In the genomic region with DNA sequence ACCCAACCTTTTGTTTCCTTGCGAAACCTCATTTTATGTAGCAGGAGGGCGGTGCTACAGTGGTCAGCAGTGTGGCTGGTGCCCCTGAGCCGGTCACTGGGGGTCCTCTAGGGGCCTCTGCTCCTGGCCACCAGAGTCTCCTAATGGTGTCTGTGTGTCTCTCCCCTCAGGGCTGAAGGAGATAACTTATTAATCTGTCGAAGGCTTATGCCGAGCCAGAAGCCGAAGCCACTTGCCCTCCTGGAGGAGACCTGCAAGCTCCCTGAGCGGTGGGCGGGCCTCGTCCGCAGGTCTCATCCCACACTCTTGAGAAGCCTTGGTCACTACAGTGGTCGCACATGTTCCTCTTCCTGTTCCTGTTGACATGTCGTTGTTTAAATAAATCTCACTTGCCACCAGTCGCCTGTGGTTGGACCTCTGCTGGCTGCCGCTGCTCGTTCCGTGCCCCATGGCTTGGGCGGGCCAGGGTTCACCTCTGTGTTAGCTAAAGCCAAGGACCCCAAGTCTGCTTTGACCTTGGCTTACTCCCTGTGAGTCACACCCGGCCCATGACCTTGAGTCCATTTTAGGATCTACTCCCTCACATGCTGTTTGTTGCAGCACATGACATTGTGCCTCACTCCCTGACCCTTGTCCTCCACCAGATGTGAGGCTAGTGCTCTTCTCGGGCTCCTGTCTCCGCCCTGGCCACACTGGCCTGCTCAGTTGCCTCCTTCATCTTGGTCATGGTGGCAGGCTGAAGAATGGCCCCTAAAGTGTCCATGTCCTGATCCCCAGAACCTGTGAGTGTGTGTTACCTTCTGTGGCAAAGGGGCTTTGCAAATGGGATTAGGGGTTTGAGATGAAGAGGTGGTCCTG, we compare ENCODE assay signal across 21 cellular contexts. TPM values are rescaled to one million over a fixed set of nuclear protein-coding genes. Genes with fewer than 3 reads are reported as not detected.
DNase-seq lines count a peak whose midpoint lies in the region; ATAC-seq, FAIRE-seq and TF ChIP-seq lines count a peak whose summit lies in the region.
"Had no signal": no experiment of that assay in that cellular context is flagged by ENCODE, and none has a peak within 500 bp of the region (broad histone marks: within the 10 kb centered on the region; RNA-seq: fewer than 3 reads in every experiment).

No MANE protein-coding gene starts in this region.

- no peak overlapping the region for H2BK12ac ChIP-seq in mesenchymal stem cell (ENCODE audit: low read length in 2 of 2)

- no peak overlapping the region for H2BK5ac ChIP-seq in mesenchymal stem cell (ENCODE audit: low read depth, low read length, poor library complexity, severe bottlenecking)

- no peaks in the 10 kb centered on the region for H3K9me3 Mint-ChIP-seq in natural killer cell
- H3K9me3 Mint-ChIP-seq in natural killer cell treated with Interleukin-12 subunit alpha and Interleukin-12 subunit beta and Interleukin-15 and Interleukin-18, amount 100 ng/mL, for 72 hours, result no peaks in the 10 kb centered on the region
- H3K9me3 Mint-ChIP-seq: activated B cell treated with CpG ODN at 0.5 μM for 24 hours; activated naive CD4-positive, alpha-beta T cell treated with anti-CD3 and anti-CD28 coated beads for 36 hours; CD4-positive, alpha-beta T cell had no signal

- H3K27ac ChIP-seq in K562 (ENCODE audit: extremely low read depth, low read depth, low read length) (no peak overlapping the region; the same call in 2 of the 3 replicates), mesenchymal stem cell (ENCODE audit: low read length, poor library complexity, severe bottlenecking) (no peak overlapping the region), tibial nerve (no peak overlapping the region)
- H3K27ac ChIP-seq: breast epithelium, SK-N-MC had no signal

- H3K9me1 ChIP-seq in K562 (ENCODE audit: control insufficient read depth, insufficient read depth, low read length), result no peaks in the 10 kb centered on the region

- no peak overlapping the region for H2BK120ac ChIP-seq in mesenchymal stem cell (ENCODE audit: low read depth, low read length)

- H3K4me1 Mint-ChIP-seq in natural killer cell, result peaks cover 8 to 9% of the 10 kb centered on the region in 2 donors
- H3K4me1 Mint-ChIP-seq in natural killer cell treated with Interleukin-12 subunit alpha and Interleukin-12 subunit beta and Interleukin-15 and Interleukin-18, amount 100 ng/mL, for 72 hours (ENCODE audit: low read depth in 2 of 2), result peaks cover 0 to 7% of the 10 kb centered on the region in 2 donors
- H3K4me1 Mint-ChIP-seq: activated B cell treated with CpG ODN at 0.5 μM for 24 hours had no signal

- H4K8ac ChIP-seq in mesenchymal stem cell (ENCODE audit: low read length), result no peak overlapping the region

- no peak overlapping the region for H3K23ac ChIP-seq in mesenchymal stem cell (ENCODE audit: low read length in 2 of 2)

- H3K27me3 ChIP-seq in K562 (ENCODE audit: control insufficient read depth in 2 of 2, insufficient read depth in 2 of 2, low read length in 2 of 2) (no peaks in the 10 kb centered on the region), mesenchymal stem cell (ENCODE audit: control insufficient read depth in 1 of 2, insufficient read depth in 1 of 2, low read length in 2 of 2) (no peaks in the 10 kb centered on the region), tibial nerve (no peaks in the 10 kb centered on the region)
- H3K27me3 ChIP-seq: breast epithelium had no signal

- no peaks in the 10 kb centered on the region for H3K27me3 Mint-ChIP-seq in natural killer cell (ENCODE audit: low read depth in 2 of 2)
- H3K27me3 Mint-ChIP-seq in natural killer cell treated with Interleukin-12 subunit alpha and Interleukin-12 subunit beta and Interleukin-15 and Interleukin-18, amount 100 ng/mL, for 72 hours, result no peaks in the 10 kb centered on the region
- H3K27me3 Mint-ChIP-seq: activated B cell treated with CpG ODN at 0.5 μM for 24 hours; activated CD8-positive, alpha-beta memory T cell treated with anti-CD3 and anti-CD28 coated beads, Interleukin-2, amount 10 ng/mL, durations not matched to agents 7 days and 5 days; CD4-positive, alpha-beta T cell had no signal

- no peaks in the 10 kb centered on the region for H3K79me2 ChIP-seq in K562 (ENCODE audit: control insufficient read depth, insufficient read depth, low read length)

- H3K79me1 ChIP-seq in mesenchymal stem cell (replicated peaks; ENCODE audit: low read length, poor library complexity, severe bottlenecking), result no peaks in the 10 kb centered on the region

- no peak overlapping the region for H4K91ac ChIP-seq in mesenchymal stem cell (ENCODE audit: low read length)

- H3K4me2 ChIP-seq in K562 (ENCODE audit: insufficient read depth, low read length) (no peak overlapping the region), mesenchymal stem cell (ENCODE audit: low read length, poor library complexity, severe bottlenecking) (no peak overlapping the region)

- H3K36me3 Mint-ChIP-seq in natural killer cell, result peaks cover 10% of the 10 kb centered on the region
- no peaks in the 10 kb centered on the region for H3K36me3 Mint-ChIP-seq in natural killer cell treated with Interleukin-12 subunit alpha and Interleukin-12 subunit beta and Interleukin-15 and Interleukin-18, amount 100 ng/mL, for 72 hours

- TF ChIP-seq EP300 in K562 (IDR thresholded peaks at IDR 0.05; ENCODE audit: low read length), result no peak
- TF ChIP-seq EP300 in tibial nerve (IDR thresholded peaks at IDR 0.05), result no peak

- H3K14ac ChIP-seq in mesenchymal stem cell (ENCODE audit: low read length in 2 of 2), result no peak overlapping the region

- H3K9ac ChIP-seq in K562 (ENCODE audit: insufficient read depth in 1 of 2, low read depth in 2 of 2, low read length in 2 of 2) (no peak overlapping the region), mesenchymal stem cell (ENCODE audit: low read length) (no peak overlapping the region)

- no peaks in the 10 kb centered on the region for H3K9me3 ChIP-seq in K562 (replicated peaks; ENCODE audit: control insufficient read depth, insufficient read depth, low read depth, low read length)
- H3K9me3 ChIP-seq in mesenchymal stem cell (ENCODE audit: control insufficient read depth, low read length), result no peaks in the 10 kb centered on the region
- H3K9me3 ChIP-seq in tibial nerve, result no peaks in the 10 kb centered on the region
- H3K9me3 ChIP-seq: breast epithelium, HAP-1 had no signal

- no peaks in the 10 kb centered on the region for H4K20me1 ChIP-seq in K562 (replicated peaks; ENCODE audit: control insufficient read depth, insufficient read depth, low read length)

- H2BK15ac ChIP-seq in mesenchymal stem cell (ENCODE audit: low read depth, poor library complexity, severe bottlenecking), result no peak overlapping the region

- H3K27ac Mint-ChIP-seq in natural killer cell, result peak overlapping the region; percentile 56 to 70
- H3K27ac Mint-ChIP-seq in natural killer cell treated with Interleukin-12 subunit alpha and Interleukin-12 subunit beta and Interleukin-15 and Interleukin-18, amount 100 ng/mL, for 72 hours, result peak overlapping the region in 1 of 2 donors; percentile 63
- H3K27ac Mint-ChIP-seq: activated B cell treated with CpG ODN at 0.5 μM for 24 hours; activated CD8-positive, alpha-beta memory T cell treated with anti-CD3 and anti-CD28 coated beads, Interleukin-2, amount 10 ng/mL, durations not matched to agents 7 days and 5 days; activated naive CD4-positive, alpha-beta T cell treated with anti-CD3 and anti-CD28 coated beads for 36 hours; CD4-positive, alpha-beta T cell had no signal

- no peak overlapping the region for H3K4me3 Mint-ChIP-seq in natural killer cell
- no peak overlapping the region for H3K4me3 Mint-ChIP-seq in natural killer cell treated with Interleukin-12 subunit alpha and Interleukin-12 subunit beta and Interleukin-15 and Interleukin-18, amount 100 ng/mL, for 72 hours
- H3K4me3 Mint-ChIP-seq: activated B cell treated with CpG ODN at 0.5 μM for 24 hours; activated CD8-positive, alpha-beta memory T cell treated with anti-CD3 and anti-CD28 coated beads, Interleukin-2, amount 10 ng/mL, durations not matched to agents 7 days and 5 days; activated naive CD4-positive, alpha-beta T cell treated with anti-CD3 and anti-CD28 coated beads for 36 hours; CD4-positive, alpha-beta T cell had no signal

- H2AK5ac ChIP-seq in mesenchymal stem cell (ENCODE audit: low read length, severe bottlenecking), result no peak overlapping the region

- peak in 2 of 3 donors; percentile 35 to 46 for ATAC-seq in natural killer cell
- no peak for ATAC-seq in natural killer cell treated with Interleukin-12 subunit alpha and Interleukin-12 subunit beta and Interleukin-15 and Interleukin-18, amount 100 ng/mL, for 72 hours
- peak; percentile 23; the same call in 2 of the 3 replicates for ATAC-seq in K562
- ATAC-seq: activated CD8-positive, alpha-beta memory T cell treated with anti-CD3 and anti-CD28 coated beads, Interleukin-2, amount 10 ng/mL, durations not matched to agents 7 days and 5 days; PC-3 had no signal

- intact Hi-C loops in natural killer cell (cut with micrococcal nuclease) (no loop called here), K562 (cut with micrococcal nuclease) (no loop called here)

- no peak overlapping the region for H3K4ac ChIP-seq in mesenchymal stem cell (ENCODE audit: low read depth in 1 of 2, low read length in 2 of 2)

- CTCF ChIA-PET in K562 (lab: Yijun Ruan, JAX; ENCODE audit: low intra/inter-chr PET ratio), result no interaction called here

- 79% methylated on average over 20 of the region's 20 CpGs for WGBS in K562 (ENCODE audit: insufficient coverage, low coverage, missing lambda C conversion rate)
- WGBS in mesenchymal stem cell, result 82% methylated on average over 20 of the region's 20 CpGs
- 79 to 80% methylated on average over 20 of the region's 20 CpGs for WGBS in tibial nerve, 2 donors

- DNase-seq in natural killer cell (no peak), K562 (ENCODE audit: extremely low read depth in 1 of 4, low spot score in 3 of 4) (no peak), mesenchymal stem cell (peak; percentile 12), NCI-H748 treated with DMSO at 0.1 percent for 48 hours (lab: John Stamatoyannopoulos, UW) (no peak), occipital lobe (lab: John Stamatoyannopoulos, UW) (no peak), tibial nerve (ENCODE audit: low spot score in 2 of 2) (no peak), NCI-H2171 treated with DMSO at 0.1 percent for 48 hours (lab: John Stamatoyannopoulos, UW) (no peak)
- no peak for DNase-seq in natural killer cell treated with Interleukin-12 subunit alpha and Interleukin-12 subunit beta and Interleukin-15 and Interleukin-18, amount 100 ng/mL, for 72 hours (ENCODE audit: low spot score)
- DNase-seq: activated B cell treated with CpG ODN at 0.5 μM for 24 hours; activated CD8-positive, alpha-beta memory T cell treated with anti-CD3 and anti-CD28 coated beads, Interleukin-2, amount 10 ng/mL, durations not matched to agents 7 days and 5 days; activated naive CD4-positive, alpha-beta T cell treated with anti-CD3 and anti-CD28 coated beads for 36 hours; CD4-positive, alpha-beta T cell; effector memory CD4-positive, alpha-beta T cell; KG1; NCI-H1436 treated with DMSO at 0.1 percent for 48 hours; PC-3 had no signal

- TF ChIP-seq CTCF in natural killer cell (IDR thresholded peaks at IDR 0.05) (no peak), K562 (IDR thresholded peaks at IDR 0.05 in 2 of 3, conservative IDR thresholded peaks at IDR 0.05 in 1 of 3; ENCODE audit: insufficient read depth in 2 of 3, low read depth in 1 of 3, low read length in 3 of 3) (no peak), tibial nerve (IDR thresholded peaks at IDR 0.05) (no peak)

- H2AFZ ChIP-seq in K562 (ENCODE audit: low read depth, low read length) (no peak overlapping the region), mesenchymal stem cell (ENCODE audit: low read depth, low read length) (no peak overlapping the region)

- POLR2A ChIA-PET in K562 (lab: Yijun Ruan, JAX), result no interaction called here

- H3K36me3 ChIP-seq in K562 (ENCODE audit: control insufficient read depth, insufficient read depth, low read length) (peaks cover 13% of the 10 kb centered on the region; the same call in 2 of the 3 replicates), mesenchymal stem cell (ENCODE audit: control insufficient read depth in 1 of 2, insufficient read depth in 2 of 2, low read depth in 1 of 2, low read length in 2 of 2) (peaks cover 26 to 44% of the 10 kb centered on the region in 2 experiments), tibial nerve (peaks cover 0 to 72% (median 0%) of the 10 kb centered on the region in 3 donors)
- H3K36me3 ChIP-seq: breast epithelium, HAP-1 had no signal

- peaks cover 0 to 6% of the 10 kb centered on the region in 2 experiments; a peak in 1 of 5 replicates for H3K4me1 ChIP-seq in K562 (replicated peaks in 1 of 2; ENCODE audit: control insufficient read depth in 2 of 2, insufficient read depth in 2 of 2, low read length in 2 of 2)
- H3K4me1 ChIP-seq in mesenchymal stem cell (ENCODE audit: control insufficient read depth, insufficient read depth, low read depth, low read length), result peaks cover 2% of the 10 kb centered on the region
- H3K4me1 ChIP-seq in tibial nerve, result no peaks in the 10 kb centered on the region
- H3K4me1 ChIP-seq: breast epithelium, HAP-1 had no signal

- TF ChIP-seq POLR2A in K562 (conservative IDR thresholded peaks at IDR 0.05), result no peak
- TF ChIP-seq POLR2A in tibial nerve (IDR thresholded peaks at IDR 0.05), result no peak

- H3K4me3 ChIP-seq in K562 (no peak overlapping the region), mesenchymal stem cell (ENCODE audit: insufficient read depth in 1 of 2, low read depth in 1 of 2, low read length in 2 of 2) (no peak overlapping the region), tibial nerve (no peak overlapping the region)
- H3K4me3 ChIP-seq: breast epithelium, HAP-1, SK-N-MC had no signal

- BruUV-seq in K562 (replicated peaks; lab: Mats Ljungman, UMichigan), result no TSS peak

- H3K18ac ChIP-seq in mesenchymal stem cell (ENCODE audit: low read depth in 1 of 2, low read length in 2 of 2), result no peak overlapping the region

- FAIRE-seq in K562 (lab: Jason Lieb, UNC), result no peak

- TF ChIP-seq RAD21 in K562 (CRISPR knock-in tag; conservative IDR thresholded peaks at IDR 0.05 in 1 of 2, IDR thresholded peaks at IDR 0.05 in 1 of 2), result no peak

- in situ Hi-C loops in K562 (cut with MboI), result no loop called here

RNA-seq across cellular contexts. Expression of a gene that starts 38.7 kb away (rescaled TPM):
- total RNA-seq in natural killer cell (1 to 10 TPM in 1 of 3 donors, under 1 TPM in 2; 0.36 to 1.1 (median 0.68) TPM), K562 (2014; rRNA removed) (not detected in 2 replicates), K562 (2014; rRNA removed; fragmentation: Illumina TruSeq; extraction: Trizol) (not detected in 2 replicates), K562 (2015; rRNA removed; fragmentation: Illumina TruSeq; extraction: Trizol) (not detected in 2 replicates), K562 (2021) (not detected in 2 replicates), occipital lobe (not detected), tibial nerve (not detected)
- under 1 TPM in 1 of 2 donors, not detected in 1; 0.31 TPM for total RNA-seq in natural killer cell treated with Interleukin-12 subunit alpha and Interleukin-12 subunit beta and Interleukin-15 and Interleukin-18, amount 100 ng/mL, for 72 hours
- total RNA-seq in K562 (2011; cell fraction: chromatin; rRNA removed; ENCODE audit: low replicate concordance), result not detected in 2 replicates
- total RNA-seq in K562 (2011; cell fraction: nucleolus; rRNA removed), result not detected in 2 replicates
- total RNA-seq in K562 (2011; cell fraction: nucleoplasm; rRNA removed), result not detected in 2 replicates
- polyA plus RNA-seq in K562 (2011; rRNA removed) (not detected in 2 replicates), K562 (2014; fragmentation: Illumina TruSeq; extraction: Trizol) (not detected in 2 replicates), K562 (2014; fragmentation: Nextera tagmentation; extraction: Ambion mirVana) (not detected), K562 (2014; rRNA removed) (not detected in 2 replicates)
- polyA plus RNA-seq in K562 (2011; cell fraction: cytosol; rRNA removed), result not detected in 2 replicates
- polyA plus RNA-seq in K562 (2011; cell fraction: nucleus; rRNA removed), result not detected in 2 replicates
- 0.10 TPM in 1 of 2 replicates, not detected in the other for polyA plus RNA-seq in K562 (2012)
- not detected in 2 replicates for polyA minus RNA-seq in K562 (2011; rRNA and poly(A)+ RNA removed)
- polyA minus RNA-seq in K562 (2011; cell fraction: cytosol; rRNA and poly(A)+ RNA removed), result not detected in 2 replicates
- not detected in 2 replicates for polyA minus RNA-seq in K562 (2011; cell fraction: nucleus; rRNA and poly(A)+ RNA removed)
- polyA plus RNA-seq in mesenchymal stem cell (2013, experiment 1 of 2), result not detected
- polyA plus RNA-seq in mesenchymal stem cell (2013, experiment 2 of 2), result not detected
- total RNA-seq: activated B cell treated with CpG ODN at 0.5 μM for 24 hours; activated CD8-positive, alpha-beta memory T cell treated with anti-CD3 and anti-CD28 coated beads, Interleukin-2, amount 10 ng/mL, durations not matched to agents 7 days and 5 days; activated naive CD4-positive, alpha-beta T cell treated with anti-CD3 and anti-CD28 coated beads for 36 hours; NCI-H460; omental fat pad; PC-3 had no signal

Comparison
In these comparisons a context has a peak if more than half of its experiments do, and no peak if none do; other contexts are left out.
1. ATAC-seq: peak in natural killer cell (2 of 3) and K562 (single experiment); none in natural killer cell treated with Interleukin-12 subunit alpha and Interleukin-12 subunit beta and Interleukin-15 and Interleukin-18, amount 100 ng/mL, for 72 hours (0 of 2).